ENCODE assay signal across 9 cellular contexts in genomic region chr3:126267976-126268615, GRCh38.
A peak's percentile ranks its signal among the peaks of the same experiment; 100 is the strongest.
DNase-seq lines count a peak whose midpoint lies in the region; ATAC-seq and TF ChIP-seq lines count a peak whose summit lies in the region.
"Had no signal": no experiment of that assay in that cellular context is flagged by ENCODE, and none has a peak within 500 bp of the region (broad histone marks: within the 10 kb centered on the region; RNA-seq: fewer than 3 reads in every experiment).

No MANE protein-coding gene starts in this region.

- H3K36me3 ChIP-seq in right lobe of liver: no peaks in the 10 kb centered on the region

- no peaks in the 10 kb centered on the region for H3K36me3 Mint-ChIP-seq in HFFc6 (ENCODE audit: low read depth)
- H3K36me3 Mint-ChIP-seq: memory B cell had no signal

- peak overlapping the region; percentile 86 for H3K27ac Mint-ChIP-seq in HFFc6
- H3K27ac Mint-ChIP-seq: memory B cell had no signal

- ATAC-seq in right lobe of liver (peak in 1 of 4 donors; percentile 31), HG03280 (IDR thresholded peaks at IDR 0.05; ENCODE audit: unreplicated experiment) (no peak)

- H3K4me3 ChIP-seq in right lobe of liver: peak overlapping the region in 2 of 3 donors; percentile 38 to 45

- H3K9me3 ChIP-seq in right lobe of liver: no peaks in the 10 kb centered on the region

- H3K27me3 ChIP-seq in right lobe of liver: no peaks in the 10 kb centered on the region

- H3K27me3 Mint-ChIP-seq in HFFc6 (ENCODE audit: insufficient read depth): no peaks in the 10 kb centered on the region; the same call in 1 of the 2 replicates

- H3K9me3 Mint-ChIP-seq in HFFc6: no peaks in the 10 kb centered on the region
- H3K9me3 Mint-ChIP-seq: memory B cell had no signal

- intact Hi-C loops in right lobe of liver (cut with DNase I): loop anchor here in 1 of 2 donors (10.0 kb wide), 2 partner anchors 77 to 107 kb away; no protein-coding TSS in a partner anchor

- H3K27ac ChIP-seq in cingulate gyrus (ENCODE audit: low read depth, low read length): peak overlapping the region; percentile 80
- H3K27ac ChIP-seq in right lobe of liver: peak overlapping the region; percentile 57 to 88 (median 78)

- peaks cover 0 to 45% (median 19%) of the 10 kb centered on the region in 4 donors for H3K4me1 ChIP-seq in right lobe of liver

- no peak for DNase-seq in HFFc6
- peak in 2 of 3 donors; percentile 73 to 82 for DNase-seq in right lobe of liver
- DNase-seq in stimulated activated CD8-positive, alpha-beta memory T cell treated with anti-CD3 and anti-CD28 coated beads, Interleukin-4, amount 100 ng/mL, for 48 hours: peak; percentile 9
- DNase-seq in SIG-M5 (lab: John Stamatoyannopoulos, UW): no peak
- DNase-seq in NOMO-1 (lab: John Stamatoyannopoulos, UW; ENCODE audit: unreplicated experiment in 2 of 2): no peak
- DNase-seq in dermis blood vessel endothelial cell: no peak

- H3K4me1 Mint-ChIP-seq in HFFc6 (ENCODE audit: low read depth): peaks cover 44% of the 10 kb centered on the region

- no peak for TF ChIP-seq POLR2A in right lobe of liver (IDR thresholded peaks at IDR 0.05)

- TF ChIP-seq CTCF in HFFc6 (IDR thresholded peaks at IDR 0.05) (no peak), right lobe of liver (IDR thresholded peaks at IDR 0.05) (no peak)

- WGBS in right lobe of liver (ENCODE audit: insufficient coverage, low coverage, low lambda C conversion rate, missing lambda C conversion rate): 46% methylated on average over 10 of the region's 15 CpGs

- H3K4me3 Mint-ChIP-seq in HFFc6: peak overlapping the region; percentile 76
- H3K4me3 Mint-ChIP-seq: memory B cell had no signal

Comparison
In these comparisons a context has a peak if more than half of its experiments do, and no peak if none do; other contexts are left out.
1. DNase-seq: peak in right lobe of liver (2 of 3) and stimulated activated CD8-positive, alpha-beta memory T cell treated with anti-CD3 and anti-CD28 coated beads, Interleukin-4, amount 100 ng/mL, for 48 hours (single experiment); none in HFFc6 (single experiment), SIG-M5 (single experiment), NOMO-1 (0 of 2) and dermis blood vessel endothelial cell (single experiment).